In the genomic region with DNA sequence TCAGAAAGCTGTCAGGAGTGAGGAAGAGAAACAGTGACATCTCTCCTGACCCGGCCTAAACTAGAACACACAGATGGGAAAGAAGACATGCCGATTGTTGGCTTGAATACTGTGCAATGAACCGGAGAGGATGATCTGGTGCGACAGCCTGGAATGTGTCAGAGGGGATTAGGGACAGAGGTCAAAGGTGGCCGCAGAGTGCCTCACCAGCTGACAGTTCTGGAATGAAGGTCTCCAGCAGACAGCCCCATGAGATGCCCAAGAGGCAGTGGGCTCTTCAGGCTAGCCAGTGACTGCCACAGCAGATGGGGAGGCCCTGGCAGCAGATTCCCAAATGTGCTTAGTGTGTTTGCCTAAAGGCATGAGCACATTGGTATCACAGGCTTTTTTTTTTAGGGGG, we compare ENCODE assay signal across 15 cellular contexts.
A peak's percentile ranks its signal among the peaks of the same experiment; 100 is the strongest.
DNase-seq lines count a peak whose midpoint lies in the region; ATAC-seq and TF ChIP-seq lines count a peak whose summit lies in the region.
"Had no signal": no experiment of that assay in that cellular context is flagged by ENCODE, and none has a peak within 500 bp of the region (broad histone marks: within the 10 kb centered on the region; RNA-seq: fewer than 3 reads in every experiment).

No MANE protein-coding gene starts in this region.

- peak overlapping the region; percentile 64 for H3K4me2 ChIP-seq in neural progenitor cell
- H3K4me2 ChIP-seq: BLaER1 had no signal

- H3K4me3 ChIP-seq in endodermal cell (ENCODE audit: low read length) (peak overlapping the region; percentile 14), neural progenitor cell (peak overlapping the region; percentile 11), WERI-Rb-1 (ENCODE audit: low read depth, low read length) (no peak overlapping the region)
- H3K4me3 ChIP-seq: BLaER1 had no signal

- no peaks in the 10 kb centered on the region for H4K20me1 ChIP-seq in neural progenitor cell (ENCODE audit: low read depth)
- H4K20me1 ChIP-seq: BLaER1 had no signal

- H2AFZ ChIP-seq in neural progenitor cell (replicated peaks): no peak overlapping the region

- ATAC-seq in GM21390 (IDR thresholded peaks at IDR 0.05; ENCODE audit: unreplicated experiment): no peak
- ATAC-seq: HCT116 had no signal

- no peak for TF ChIP-seq CTCF in endodermal cell (conservative IDR thresholded peaks at IDR 0.05)
- no peak for TF ChIP-seq CTCF in neural progenitor cell (IDR thresholded peaks at IDR 0.05)
- no peak for TF ChIP-seq CTCF in WERI-Rb-1 (IDR thresholded peaks at IDR 0.05; ENCODE audit: low read depth, low read length)

- H3K36me3 ChIP-seq in endodermal cell (ENCODE audit: control insufficient read depth, insufficient read depth, low read length): no peaks in the 10 kb centered on the region
- H3K36me3 ChIP-seq in neural progenitor cell: no peaks in the 10 kb centered on the region
- no peaks in the 10 kb centered on the region for H3K36me3 ChIP-seq in WERI-Rb-1
- H3K36me3 ChIP-seq: BLaER1 had no signal

- no peaks in the 10 kb centered on the region for H3K79me2 ChIP-seq in neural progenitor cell (ENCODE audit: low read depth)

- H3K4me3 Mint-ChIP-seq in activated naive CD4-positive, alpha-beta T cell treated with anti-CD3 and anti-CD28 coated beads for 36 hours: no peak overlapping the region
- no peak overlapping the region for H3K4me3 Mint-ChIP-seq in endodermal cell
- H3K4me3 Mint-ChIP-seq in neural progenitor cell: no peak overlapping the region
- H3K4me3 Mint-ChIP-seq: CD8-positive, alpha-beta memory T cell had no signal

- H3K27me3 ChIP-seq in endodermal cell (ENCODE audit: control insufficient read depth, insufficient read depth, low read length, poor library complexity, severe bottlenecking) (no peaks in the 10 kb centered on the region), neural progenitor cell (no peaks in the 10 kb centered on the region), WERI-Rb-1 (ENCODE audit: insufficient read depth, low read depth, severe bottlenecking) (peaks cover 8% of the 10 kb centered on the region)
- H3K27me3 ChIP-seq: BLaER1 had no signal

- H3K9me3 ChIP-seq in endodermal cell (ENCODE audit: control insufficient read depth, low read length) (no peaks in the 10 kb centered on the region), neural progenitor cell (ENCODE audit: low read depth) (no peaks in the 10 kb centered on the region), WERI-Rb-1 (ENCODE audit: severe bottlenecking) (no peaks in the 10 kb centered on the region)
- H3K9me3 ChIP-seq: BLaER1, Caco-2 had no signal

- no peaks in the 10 kb centered on the region for H3K4me1 Mint-ChIP-seq in activated naive CD4-positive, alpha-beta T cell treated with anti-CD3 and anti-CD28 coated beads for 36 hours (ENCODE audit: low read depth)
- H3K4me1 Mint-ChIP-seq in endodermal cell: peaks cover 20% of the 10 kb centered on the region
- H3K4me1 Mint-ChIP-seq in neural progenitor cell: peaks cover 33% of the 10 kb centered on the region
- H3K4me1 Mint-ChIP-seq: CD8-positive, alpha-beta memory T cell had no signal

- H3K4me1 ChIP-seq in endodermal cell (ENCODE audit: control insufficient read depth, insufficient read depth, low read length) (peaks cover 17% of the 10 kb centered on the region), neural progenitor cell (peaks cover 35% of the 10 kb centered on the region)
- H3K4me1 ChIP-seq: BLaER1, Caco-2 had no signal

- peak; percentile 3 for DNase-seq in activated naive CD4-positive, alpha-beta T cell treated with anti-CD3 and anti-CD28 coated beads, Interleukin-2, amount 50 U/mL, for 16 hours
- no peak for DNase-seq in activated naive CD4-positive, alpha-beta T cell treated with anti-CD3 and anti-CD28 coated beads for 36 hours
- DNase-seq in endodermal cell (peak; percentile 41), neural progenitor cell (ENCODE audit: low spot score) (peak; percentile 93), WERI-Rb-1 (no peak), LoVo (ENCODE audit: low spot score) (no peak)
- DNase-seq: 8988T; AML-193; Caco-2; CD8-positive, alpha-beta memory T cell; DMS53 had no signal

- intact Hi-C loops in activated naive CD4-positive, alpha-beta T cell treated with anti-CD3 and anti-CD28 coated beads for 36 hours (cut with micrococcal nuclease): no loop called here

- CTCF ChIA-PET in activated naive CD4-positive, alpha-beta T cell treated with anti-CD3 and anti-CD28 coated beads for 36 hours (lab: Charles Lee): no interaction called here

- H3K27ac ChIP-seq in endodermal cell (ENCODE audit: low read depth, low read length) (no peak overlapping the region), neural progenitor cell (peak overlapping the region; percentile 76), WERI-Rb-1 (no peak overlapping the region)
- H3K27ac ChIP-seq: BLaER1, HL-60 had no signal

- H3K9ac ChIP-seq in endodermal cell (ENCODE audit: extremely low read depth, low read length, poor library complexity, severe bottlenecking) (no peak overlapping the region), neural progenitor cell (no peak overlapping the region)
- H3K9ac ChIP-seq: BLaER1 had no signal

- 69 to 89% methylated on average over 5 of the region's 5 CpGs for WGBS in endodermal cell (ENCODE audit: insufficient coverage in 1 of 2, insufficient read length in 1 of 2), 2 experiments

- no peaks in the 10 kb centered on the region for H3K27me3 Mint-ChIP-seq in activated naive CD4-positive, alpha-beta T cell treated with anti-CD3 and anti-CD28 coated beads for 36 hours (ENCODE audit: low read depth)
- H3K27me3 Mint-ChIP-seq in endodermal cell (ENCODE audit: insufficient read depth): no peaks in the 10 kb centered on the region
- no peaks in the 10 kb centered on the region for H3K27me3 Mint-ChIP-seq in neural progenitor cell (ENCODE audit: insufficient read depth, low read depth)
- H3K27me3 Mint-ChIP-seq: CD8-positive, alpha-beta memory T cell had no signal

- H3K36me3 Mint-ChIP-seq in activated naive CD4-positive, alpha-beta T cell treated with anti-CD3 and anti-CD28 coated beads for 36 hours (ENCODE audit: low read depth): no peaks in the 10 kb centered on the region
- no peaks in the 10 kb centered on the region for H3K36me3 Mint-ChIP-seq in endodermal cell (ENCODE audit: low read depth)
- H3K36me3 Mint-ChIP-seq in neural progenitor cell: no peaks in the 10 kb centered on the region
- H3K36me3 Mint-ChIP-seq: CD8-positive, alpha-beta memory T cell had no signal

- peaks cover 9% of the 10 kb centered on the region for H3K9me3 Mint-ChIP-seq in activated naive CD4-positive, alpha-beta T cell treated with anti-CD3 and anti-CD28 coated beads for 36 hours
- H3K9me3 Mint-ChIP-seq in endodermal cell: no peaks in the 10 kb centered on the region
- no peaks in the 10 kb centered on the region for H3K9me3 Mint-ChIP-seq in neural progenitor cell

- peaks cover 19% of the 10 kb centered on the region for H3F3A ChIP-seq in neural progenitor cell (ENCODE audit: low read depth)

- no peak overlapping the region for H3K27ac Mint-ChIP-seq in activated naive CD4-positive, alpha-beta T cell treated with anti-CD3 and anti-CD28 coated beads for 36 hours
- no peak overlapping the region for H3K27ac Mint-ChIP-seq in endodermal cell
- no peak overlapping the region for H3K27ac Mint-ChIP-seq in neural progenitor cell
- H3K27ac Mint-ChIP-seq: CD8-positive, alpha-beta memory T cell had no signal

Comparison
In these comparisons a context has a peak if more than half of its experiments do, and no peak if none do; other contexts are left out.
1. DNase-seq: peak in activated naive CD4-positive, alpha-beta T cell treated with anti-CD3 and anti-CD28 coated beads, Interleukin-2, amount 50 U/mL, for 16 hours (single experiment), endodermal cell (single experiment) and neural progenitor cell (single experiment); none in activated naive CD4-positive, alpha-beta T cell treated with anti-CD3 and anti-CD28 coated beads for 36 hours (single experiment), WERI-Rb-1 (single experiment) and LoVo (single experiment).